In genomic region chr6:35488517-35488862, GRCh38 we compare ENCODE assay signal across 15 cellular contexts. TPM values are rescaled to one million over a fixed set of nuclear protein-coding genes. Genes with fewer than 3 reads are reported as not detected.
DNase-seq lines count a peak whose midpoint lies in the region; ATAC-seq and TF ChIP-seq lines count a peak whose summit lies in the region.
"Had no signal": no experiment of that assay in that cellular context is flagged by ENCODE, and none has a peak within 500 bp of the region (broad histone marks: within the 10 kb centered on the region; RNA-seq: fewer than 3 reads in every experiment).

No MANE protein-coding gene starts in this region.

- intact Hi-C loops in Right ventricle myocardium superior (cut with DNase I) (no loop called here), psoas muscle (cut with DNase I) (no loop called here)

- H3K27me3 ChIP-seq in right atrium auricular region, result no peaks in the 10 kb centered on the region
- H3K27me3 ChIP-seq in gastroesophageal sphincter, result no peaks in the 10 kb centered on the region
- H3K27me3 ChIP-seq in psoas muscle (ENCODE audit: insufficient read depth in 3 of 3, low read length in 2 of 3), result no peaks in the 10 kb centered on the region

- 47 to 49% methylated on average over 7 to 9 of the region's 9 CpGs for WGBS in gastroesophageal sphincter (ENCODE audit: low coverage in 1 of 2), 2 donors
- 78 to 84% (median 81%) methylated on average over 9 of the region's 9 CpGs for WGBS in psoas muscle, 3 donors

- H3K9me3 ChIP-seq in right atrium auricular region (no peaks in the 10 kb centered on the region), gastroesophageal sphincter (no peaks in the 10 kb centered on the region), psoas muscle (no peaks in the 10 kb centered on the region)

- DNase-seq in right atrium auricular region (ENCODE audit: low spot score) (no peak), Right ventricle myocardium superior (no peak), psoas muscle (no peak), hepatic stellate cell (ENCODE audit: low spot score) (no peak), T1000 (lab: John Stamatoyannopoulos, UW) (no peak), NCI-H1436 (lab: John Stamatoyannopoulos, UW) (no peak)
- DNase-seq in stimulated activated CD4-positive, alpha-beta T cell treated with anti-CD3 and anti-CD28 coated beads, Interleukin-4, amount 100 ng/mL, for 24 hours, result no peak
- DNase-seq: ACHN; activated CD4-positive, alpha-beta T cell treated with anti-CD3 and anti-CD28 coated beads, Interleukin-2, amount 10 ng/mL, durations not matched to agents 24 days and 14 days; caudate nucleus; occipital lobe; stimulated activated CD4-positive, alpha-beta T cell treated with anti-CD3 and anti-CD28 coated beads, Interleukin-4, amount 100 ng/mL, for 1 hour had no signal

- TF ChIP-seq CTCF in right atrium auricular region (IDR thresholded peaks at IDR 0.05), result no peak
- TF ChIP-seq CTCF in gastroesophageal sphincter (IDR thresholded peaks at IDR 0.05), result no peak
- TF ChIP-seq CTCF in psoas muscle (IDR thresholded peaks at IDR 0.05), result no peak

- H3K4me3 ChIP-seq in right atrium auricular region (no peak overlapping the region), gastroesophageal sphincter (no peak overlapping the region), psoas muscle (no peak overlapping the region)
- H3K4me3 ChIP-seq: GM12878 had no signal

- H3K27ac ChIP-seq in right atrium auricular region, result peak overlapping the region; percentile 83 to 89
- H3K27ac ChIP-seq in gastroesophageal sphincter, result peak overlapping the region; percentile 90 to 100 (median 98)
- peak overlapping the region; percentile 74 for H3K27ac ChIP-seq in psoas muscle

- H3K4me1 ChIP-seq in right atrium auricular region (peaks cover 0 to 83% of the 10 kb centered on the region in 2 donors), gastroesophageal sphincter (peaks cover 5 to 100% (median 70%) of the 10 kb centered on the region in 3 donors), psoas muscle (peaks cover 43% of the 10 kb centered on the region)

- no peak for TF ChIP-seq EP300 in gastroesophageal sphincter (IDR thresholded peaks at IDR 0.05)

- TF ChIP-seq POLR2A in gastroesophageal sphincter (IDR thresholded peaks at IDR 0.05), result no peak

- ATAC-seq in Right ventricle myocardium superior (ENCODE audit: poor library complexity), result no peak
- ATAC-seq in gastroesophageal sphincter, result no peak
- ATAC-seq in psoas muscle, result no peak

- peaks cover 10% of the 10 kb centered on the region for H3K36me3 ChIP-seq in right atrium auricular region
- peaks cover 0 to 15% of the 10 kb centered on the region in 2 donors for H3K36me3 ChIP-seq in gastroesophageal sphincter
- peaks cover 0 to 21% of the 10 kb centered on the region in 2 donors for H3K36me3 ChIP-seq in psoas muscle (ENCODE audit: insufficient read depth in 1 of 2, low read depth in 1 of 2)

RNA-seq across cellular contexts. Expression of gene TEAD3, which starts 8.4 kb away (rescaled TPM):
- total RNA-seq in right atrium auricular region, result 10 to 100 TPM; 19.3 to 37.1 TPM
- total RNA-seq in Right ventricle myocardium superior, result 25.4 TPM
- total RNA-seq in gastroesophageal sphincter, result 100 to 1,000 TPM in 1 of 4 donors, 10 to 100 TPM in 3; 58.3 to 122 (median 72.5) TPM
- 10 to 100 TPM; 23.0 to 44.3 (median 26.2) TPM for total RNA-seq in psoas muscle
- polyA plus RNA-seq in psoas muscle, result 10 to 100 TPM; 12.1 to 15.8 (median 14.5) TPM

RNA-seq across cellular contexts. Expression of gene RPL10A, which starts 20.3 kb away (rescaled TPM):
- total RNA-seq in right atrium auricular region (100 to 1,000 TPM; 571 to 831 TPM), Right ventricle myocardium superior (535 TPM), gastroesophageal sphincter (1,000 to 10,000 TPM in 3 of 4 donors, 100 to 1,000 TPM in 1; 870 to 1,936 (median 1,411) TPM), psoas muscle (100 to 1,000 TPM; 668 to 832 (median 736) TPM)
- 1,000 to 10,000 TPM in 2 of 3 donors, 100 to 1,000 TPM in 1; 918 to 1,629 (median 1,240) TPM for polyA plus RNA-seq in psoas muscle

RNA-seq across cellular contexts. Expression of gene TULP1, which starts 24.2 kb away (rescaled TPM):
- total RNA-seq in right atrium auricular region (not detected), Right ventricle myocardium superior (not detected), gastroesophageal sphincter (under 1 TPM in 1 of 4 donors, not detected in 3; 0.89 TPM), psoas muscle (not detected)
- under 1 TPM; 0.05 to 0.09 (median 0.08) TPM for polyA plus RNA-seq in psoas muscle
- total RNA-seq: activated CD4-positive, alpha-beta T cell treated with anti-CD3 and anti-CD28 coated beads, Interleukin-2, amount 10 ng/mL, durations not matched to agents 24 days and 14 days; activated T-helper 2 cell treated with anti-CD3 and anti-CD28 coated beads, Interferon-gamma antibody, Interleukin-2, Interleukin-4, amounts not matched to agents 10 μg/mL and 5 μg/mL and 100 μg/mL, durations not matched to agents 14 hours and 24 hours and 36 hours; GM12878 had no signal
- polyA plus RNA-seq: GM12878 had no signal

RNA-seq across cellular contexts. Expression of gene FANCE, which starts 36.4 kb away (rescaled TPM):
- total RNA-seq in right atrium auricular region, result 1 to 10 TPM; 3.4 to 3.5 TPM
- 3.4 TPM for total RNA-seq in Right ventricle myocardium superior
- 1 to 10 TPM; 2.6 to 5.0 (median 3.8) TPM for total RNA-seq in gastroesophageal sphincter
- 1 to 10 TPM; 5.7 to 9.3 (median 8.1) TPM for total RNA-seq in psoas muscle
- 10 to 100 TPM in 1 of 3 donors, 1 to 10 TPM in 2; 3.8 to 15.2 (median 4.5) TPM for polyA plus RNA-seq in psoas muscle
